10 cellular contexts compared by ENCODE assay signal in the genomic region with DNA sequence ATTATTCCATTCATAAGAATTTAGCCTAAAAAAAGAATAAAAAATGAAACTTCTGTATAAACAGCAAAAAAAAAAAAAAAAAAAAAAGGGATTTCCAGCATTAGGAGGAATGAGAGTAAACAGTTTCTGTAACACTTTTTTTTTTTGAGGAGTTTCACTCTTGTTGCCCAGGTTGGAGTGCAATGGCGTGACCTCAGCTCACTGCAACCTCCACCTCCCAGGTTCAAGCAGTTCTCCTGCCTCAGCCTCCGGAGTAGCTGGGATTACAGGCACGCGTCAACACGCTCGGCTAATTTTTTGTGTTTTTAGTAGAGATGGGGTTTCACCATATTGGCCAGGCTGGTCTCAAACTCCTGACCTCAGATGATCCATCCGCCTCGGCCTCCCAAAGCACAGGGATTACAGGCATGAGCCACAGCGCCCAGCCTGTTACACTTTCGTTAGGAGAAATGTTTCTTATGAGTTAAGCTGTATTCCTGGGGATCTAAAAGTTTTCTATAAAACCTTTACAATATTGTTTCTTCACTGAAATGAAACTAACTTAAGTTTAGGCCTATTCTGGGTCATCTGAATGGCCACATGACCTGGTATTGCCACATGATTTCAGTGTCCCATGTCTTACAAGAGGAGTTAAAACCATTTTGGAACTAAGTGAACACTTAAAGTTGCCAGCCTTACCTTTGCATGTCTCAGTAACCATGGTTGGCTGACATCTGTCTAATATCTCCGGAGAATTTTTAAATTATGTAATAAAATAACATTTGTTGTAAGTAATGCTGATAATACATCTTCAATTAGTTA. TPM values are rescaled to one million over a fixed set of nuclear protein-coding genes. Genes with fewer than 3 reads are reported as not detected.
DNase-seq lines count a peak whose midpoint lies in the region; ATAC-seq and TF ChIP-seq lines count a peak whose summit lies in the region.
"Had no signal": no experiment of that assay in that cellular context is flagged by ENCODE, and none has a peak within 500 bp of the region (broad histone marks: within the 10 kb centered on the region; RNA-seq: fewer than 3 reads in every experiment).

No MANE protein-coding gene starts in this region.

- DNase-seq in H9 (no peak), T-helper 17 cell (no peak), endodermal cell (no peak), left lobe of liver (ENCODE audit: low spot score) (no peak), NCI-H524 (lab: John Stamatoyannopoulos, UW) (no peak), inferior parietal cortex (ENCODE audit: extremely low spot score) (no peak)
- DNase-seq: DMS53, NCI-H82, ovary had no signal

- no peak overlapping the region for H2BK12ac ChIP-seq in H9 (ENCODE audit: insufficient read length, low read depth, low read length)

- peaks cover 4 to 17% (median 8%) of the 10 kb centered on the region in 3 experiments for H3K36me3 Mint-ChIP-seq in H9 (ENCODE audit: insufficient read depth in 1 of 3, low read depth in 3 of 3)
- H3K36me3 Mint-ChIP-seq in T-helper 17 cell (ENCODE audit: low read depth) = peaks cover 3% of the 10 kb centered on the region
- peaks cover 27% of the 10 kb centered on the region for H3K36me3 Mint-ChIP-seq in endodermal cell (ENCODE audit: low read depth)

- H3K79me2 ChIP-seq in H9 (ENCODE audit: insufficient read depth, low read length) = peaks cover 61% of the 10 kb centered on the region; the same call in 1 of the 2 replicates

- H2BK20ac ChIP-seq in H9 (ENCODE audit: low read depth, low read length, poor library complexity, severe bottlenecking) = no peak overlapping the region

- H3T11ph ChIP-seq in H9 (ENCODE audit: low read length) = no peak overlapping the region

- H4K20me1 ChIP-seq in H9 (ENCODE audit: control insufficient read depth, insufficient read depth, insufficient read length) = no peaks in the 10 kb centered on the region

- no peak overlapping the region for H3K23ac ChIP-seq in H9 (ENCODE audit: insufficient read length, low read depth, low read length)

- H4K5ac ChIP-seq in H9 (ENCODE audit: insufficient read length, low read depth, low read length) = no peak overlapping the region

- no peaks in the 10 kb centered on the region for H3K79me1 ChIP-seq in H9 (ENCODE audit: insufficient read depth, low read depth, low read length, poor library complexity, severe bottlenecking)

- no peak overlapping the region for H3K4me3 Mint-ChIP-seq in H9
- peak overlapping the region; percentile 64 for H3K4me3 Mint-ChIP-seq in T-helper 17 cell
- no peak overlapping the region for H3K4me3 Mint-ChIP-seq in endodermal cell

- H3K27me3 ChIP-seq in H9 (ENCODE audit: insufficient read depth, low read length) = no peaks in the 10 kb centered on the region
- no peaks in the 10 kb centered on the region for H3K27me3 ChIP-seq in endodermal cell (ENCODE audit: control insufficient read depth, insufficient read depth, low read length, poor library complexity, severe bottlenecking)
- no peaks in the 10 kb centered on the region for H3K27me3 ChIP-seq in rectal smooth muscle tissue (ENCODE audit: control insufficient read depth, insufficient read depth, low read length)
- H3K27me3 ChIP-seq: ovary had no signal

- peaks cover 2% of the 10 kb centered on the region for H3K23me2 ChIP-seq in H9 (ENCODE audit: insufficient read length, low read depth, low read length, poor library complexity, severe bottlenecking)

- no peak overlapping the region for H2BK5ac ChIP-seq in H9 (ENCODE audit: insufficient read length, low read length)

- H3K14ac ChIP-seq in H9 (ENCODE audit: insufficient read depth, low read length) = no peak overlapping the region

- no peak overlapping the region for H2AK5ac ChIP-seq in H9 (ENCODE audit: insufficient read length, low read length)

- H3K4me3 ChIP-seq in endodermal cell (ENCODE audit: low read length) (no peak overlapping the region), rectal smooth muscle tissue (ENCODE audit: low read length) (no peak overlapping the region)
- H3K4me3 ChIP-seq: ovary had no signal

- no peak overlapping the region for H2BK120ac ChIP-seq in H9 (ENCODE audit: low read depth, low read length, poor library complexity, severe bottlenecking)

- H3K9ac ChIP-seq in H9 (ENCODE audit: extremely low read depth, insufficient read length, low read length) (no peak overlapping the region), endodermal cell (ENCODE audit: extremely low read depth, low read length, poor library complexity, severe bottlenecking) (no peak overlapping the region), rectal smooth muscle tissue (ENCODE audit: low read length) (no peak overlapping the region)

- H4K91ac ChIP-seq in H9 (ENCODE audit: insufficient read length, low read depth, low read length) = no peak overlapping the region

- H3K9me3 Mint-ChIP-seq in H9 (no peaks in the 10 kb centered on the region; a peak in 2 of 5 replicates), endodermal cell (no peaks in the 10 kb centered on the region)

- H3K27ac ChIP-seq in H9 (ENCODE audit: insufficient read length, low read depth, low read length) (no peak overlapping the region), endodermal cell (ENCODE audit: low read depth, low read length) (no peak overlapping the region), rectal smooth muscle tissue (ENCODE audit: low read depth, low read length) (peak overlapping the region; percentile 80)
- H3K27ac ChIP-seq: ovary had no signal

- H3K18ac ChIP-seq in H9 (ENCODE audit: insufficient read length, low read depth, low read length) = no peak overlapping the region

- H3K4me1 ChIP-seq in H9 (ENCODE audit: insufficient read depth, low read length) = no peaks in the 10 kb centered on the region; the same call in 1 of the 2 replicates
- peaks cover 11% of the 10 kb centered on the region for H3K4me1 ChIP-seq in endodermal cell (ENCODE audit: control insufficient read depth, insufficient read depth, low read length)
- peaks cover 34% of the 10 kb centered on the region for H3K4me1 ChIP-seq in rectal smooth muscle tissue (ENCODE audit: control insufficient read depth, insufficient read depth, low read length)

- H3K9me3 ChIP-seq in H9 (ENCODE audit: control insufficient read depth, low read depth, low read length) (no peaks in the 10 kb centered on the region), T-helper 17 cell (ENCODE audit: control insufficient read depth, low read length, poor library complexity, severe bottlenecking) (no peaks in the 10 kb centered on the region), endodermal cell (ENCODE audit: control insufficient read depth, low read length) (peaks cover 3% of the 10 kb centered on the region)
- H3K9me3 ChIP-seq: ovary had no signal

- peaks cover 88% of the 10 kb centered on the region for H3K36me3 ChIP-seq in endodermal cell (ENCODE audit: control insufficient read depth, insufficient read depth, low read length)
- H3K36me3 ChIP-seq in rectal smooth muscle tissue (ENCODE audit: control insufficient read depth, insufficient read depth, low read length) = no peaks in the 10 kb centered on the region
- H3K36me3 ChIP-seq: ovary had no signal

- no peak for TF ChIP-seq CTCF in H9 (conservative IDR thresholded peaks at IDR 0.05)
- TF ChIP-seq CTCF in endodermal cell (conservative IDR thresholded peaks at IDR 0.05) = no peak

- ATAC-seq in T-helper 17 cell = no peak
- no peak for ATAC-seq in left lobe of liver

- no peak overlapping the region for H4K8ac ChIP-seq in H9 (replicated peaks; ENCODE audit: insufficient read length, low read depth, low read length)

- no CpG with 5 or more reads among the region's 11 CpGs for WGBS in H9 (ENCODE audit: extremely low coverage, insufficient read length, low lambda C conversion rate)
- WGBS in endodermal cell (ENCODE audit: insufficient coverage in 1 of 2, insufficient read length in 1 of 2), 2 experiments = 95 to 96% methylated on average over 7 to 10 of the region's 11 CpGs

- H3K56ac ChIP-seq in H9 (ENCODE audit: insufficient read length, low read depth, low read length) = no peak overlapping the region

- H3K4ac ChIP-seq in H9 (ENCODE audit: low read depth, low read length) = no peak overlapping the region

- H2AFZ ChIP-seq in H9 (ENCODE audit: low read length) = no peak overlapping the region

- H3K27me3 Mint-ChIP-seq in H9 (ENCODE audit: low read depth) = no peaks in the 10 kb centered on the region
- H3K27me3 Mint-ChIP-seq in T-helper 17 cell = no peaks in the 10 kb centered on the region
- no peaks in the 10 kb centered on the region for H3K27me3 Mint-ChIP-seq in endodermal cell (ENCODE audit: insufficient read depth)

- H3K4me1 Mint-ChIP-seq in H9 (peaks cover 66 to 71% of the 10 kb centered on the region in 2 experiments), T-helper 17 cell (peaks cover 56% of the 10 kb centered on the region), endodermal cell (peaks cover 50% of the 10 kb centered on the region)

- H3K27ac Mint-ChIP-seq in H9 (peak overlapping the region in 2 of 3 experiments; percentile 34 to 50; a peak in 3 of 7 replicates), T-helper 17 cell (peak overlapping the region; percentile 95), endodermal cell (peak overlapping the region; percentile 45)

- H2BK15ac ChIP-seq in H9 (ENCODE audit: low read depth, low read length) = no peak overlapping the region

- H3K4me2 ChIP-seq in H9 (ENCODE audit: insufficient read depth, insufficient read length, low read length) = no peak overlapping the region

RNA-seq across cellular contexts. Expression of a gene that starts 17.5 kb away (rescaled TPM):
- 114 and 121 TPM in 2 replicates for total RNA-seq in H9 (2021)
- 100 to 1,000 TPM; 108 to 114 TPM for total RNA-seq in T-helper 17 cell
- total RNA-seq in endodermal cell = 100 to 1,000 TPM; 156 to 189 TPM
- 69.1 TPM for polyA plus RNA-seq in endodermal cell (2013, experiment 1 of 2)
- polyA plus RNA-seq in endodermal cell (2013, experiment 2 of 2) = 67.2 TPM
- 30.2 TPM for total RNA-seq in left lobe of liver

Comparison
In these comparisons a context has a peak if more than half of its experiments do, and no peak if none do; other contexts are left out.
1. H3K27ac Mint-ChIP-seq: peak in every context shown above with its lines; median percentile 95 in T-helper 17 cell; 45 in endodermal cell; 42 in H9.